Comparison of ENCODE assay signal across 8 cellular contexts in genomic region chr19:2089001-2089711, GRCh38. TPM values are rescaled to one million over a fixed set of nuclear protein-coding genes. Genes with fewer than 3 reads are reported as not detected.
DNase-seq lines count a peak whose midpoint lies in the region; ATAC-seq and TF ChIP-seq lines count a peak whose summit lies in the region.

No MANE protein-coding gene starts in this region.

- no peaks in the 10 kb centered on the region for H3K27me3 ChIP-seq in GM23248 (replicated peaks; ENCODE audit: insufficient read depth)

- ATAC-seq in activated CD8-positive, alpha-beta T cell treated with anti-CD3 and anti-CD28 coated beads, Interleukin-2, amount 10 ng/mL, durations not matched to agents 7 days and 5 days, result no peak

- H3K36me3 ChIP-seq in GM23248 (ENCODE audit: low read depth), result no peaks in the 10 kb centered on the region

- peaks cover 85% of the 10 kb centered on the region for H3K79me2 ChIP-seq in GM23248 (ENCODE audit: insufficient read depth)

- H3K4me3 ChIP-seq in AG10803 (ENCODE audit: low read length), result no peak overlapping the region
- H3K4me3 ChIP-seq in GM23248, result no peak overlapping the region

- H3K9ac ChIP-seq in GM23248, result no peak overlapping the region

- peaks cover 69% of the 10 kb centered on the region for H3K4me1 Mint-ChIP-seq in activated CD8-positive, alpha-beta T cell treated with anti-CD3 and anti-CD28 coated beads, Interleukin-2, amount 10 ng/mL, durations not matched to agents 7 days and 5 days (ENCODE audit: low read depth)

- peak overlapping the region; percentile 92 for H3K27ac Mint-ChIP-seq in activated CD8-positive, alpha-beta T cell treated with anti-CD3 and anti-CD28 coated beads, Interleukin-2, amount 10 ng/mL, durations not matched to agents 7 days and 5 days

- no peaks in the 10 kb centered on the region for H3K9me3 Mint-ChIP-seq in activated CD8-positive, alpha-beta T cell treated with anti-CD3 and anti-CD28 coated beads, Interleukin-2, amount 10 ng/mL, durations not matched to agents 7 days and 5 days (ENCODE audit: insufficient read depth)

- H3K4me3 Mint-ChIP-seq in activated CD8-positive, alpha-beta T cell treated with anti-CD3 and anti-CD28 coated beads, Interleukin-2, amount 10 ng/mL, durations not matched to agents 7 days and 5 days, result peak overlapping the region; percentile 67

- no peaks in the 10 kb centered on the region for H4K20me1 ChIP-seq in GM23248 (ENCODE audit: insufficient read depth)

- peak; percentile 25 for DNase-seq in AG10803 (ENCODE audit: low read depth)
- DNase-seq in GM23248, result peak; percentile 52
- DNase-seq in activated CD8-positive, alpha-beta T cell treated with anti-CD3 and anti-CD28 coated beads, Interleukin-2, amount 10 ng/mL, durations not matched to agents 7 days and 5 days, result peak; percentile 52
- peak; percentile 81 to 87 for DNase-seq in lung microvascular endothelial cell (ENCODE audit: low read depth in 2 of 2)
- no peak for DNase-seq in foreskin melanocyte
- no peak for DNase-seq in stimulated activated CD4-positive, alpha-beta T cell treated with anti-CD3 and anti-CD28 coated beads, Interleukin-2, amount 100 ng/mL, for 24 hours
- DNase-seq in SW480 (ENCODE audit: low spot score), result no peak
- no peak for DNase-seq in NCI-H446 (lab: John Stamatoyannopoulos, UW)

- H3K36me3 Mint-ChIP-seq in activated CD8-positive, alpha-beta T cell treated with anti-CD3 and anti-CD28 coated beads, Interleukin-2, amount 10 ng/mL, durations not matched to agents 7 days and 5 days (ENCODE audit: low read depth), result peaks cover 65% of the 10 kb centered on the region

- H3K9me3 ChIP-seq in GM23248 (ENCODE audit: low read depth), result no peaks in the 10 kb centered on the region

- POLR2A ChIA-PET in activated CD8-positive, alpha-beta T cell treated with anti-CD3 and anti-CD28 coated beads, Interleukin-2, amount 10 ng/mL, durations not matched to agents 7 days and 5 days (lab: Charles Lee), result interaction anchor here (1.1 to 1.5 kb wide), 2 partner anchors 37 to 192 kb away, joined by 4 to 5 read pairs; no protein-coding TSS in a partner anchor

- no peak for TF ChIP-seq CTCF in AG10803 (conservative IDR thresholded peaks at IDR 0.05; ENCODE audit: low read length)

- in situ Hi-C loops in GM23248 (cut with MboI), result loop anchor here (10.0 kb wide), 1 partner anchor 154 kb away; no protein-coding TSS in a partner anchor

- H2AFZ ChIP-seq in GM23248, result no peak overlapping the region

- no peaks in the 10 kb centered on the region for H3K27me3 Mint-ChIP-seq in activated CD8-positive, alpha-beta T cell treated with anti-CD3 and anti-CD28 coated beads, Interleukin-2, amount 10 ng/mL, durations not matched to agents 7 days and 5 days (ENCODE audit: low read depth)

- H3F3A ChIP-seq in GM23248 (ENCODE audit: insufficient read depth), result peaks cover 30% of the 10 kb centered on the region; the same call in 1 of the 2 replicates

- no peak overlapping the region for H3K4me2 ChIP-seq in GM23248 (ENCODE audit: unreplicated experiment)

- H3K27ac ChIP-seq in GM23248, result peak overlapping the region; percentile 17; the same call in 1 of the 2 replicates

- CTCF ChIA-PET in activated CD8-positive, alpha-beta T cell treated with anti-CD3 and anti-CD28 coated beads, Interleukin-2, amount 10 ng/mL, durations not matched to agents 7 days and 5 days (lab: Charles Lee), result interaction anchor here (0.9 to 2.7 kb wide), 3 partner anchors 19 to 59 kb away, joined by 3 to 16 read pairs (median 3); no protein-coding TSS in a partner anchor

- 70 to 72% methylated on average over 16 of the region's 16 CpGs for WGBS in GM23248 (ENCODE audit: low coverage in 1 of 2, low lambda C conversion rate in 2 of 2, missing lambda C conversion rate in 2 of 2), 2 experiments

- no peaks in the 10 kb centered on the region for H3K9me2 ChIP-seq in GM23248 (ENCODE audit: insufficient read depth)

- H3K4me1 ChIP-seq in GM23248 (ENCODE audit: insufficient read depth), result peaks cover 45% of the 10 kb centered on the region

RNA-seq across cellular contexts. Expression of gene MOB3A, which starts 7.0 kb away (rescaled TPM):
- total RNA-seq in GM23248 (2014; rRNA removed; shearing (Covaris generic)), result 38.7 and 53.1 TPM in 2 replicates
- 53.7 and 57.0 TPM in 2 replicates for polyA plus RNA-seq in GM23248 (2016; fragmentation: Nextera tagmentation; extraction: Ambion mirVana)
- 100 to 1,000 TPM; 235 to 240 TPM for total RNA-seq in activated CD8-positive, alpha-beta T cell treated with anti-CD3 and anti-CD28 coated beads, Interleukin-2, amount 10 ng/mL, durations not matched to agents 7 days and 5 days
- 12.6 and 13.1 TPM in 2 replicates for total RNA-seq in lung microvascular endothelial cell

RNA-seq across cellular contexts. Expression of gene IZUMO4, which starts 7.6 kb away (rescaled TPM):
- 1.6 and 2.3 TPM in 2 replicates for total RNA-seq in GM23248 (2014; rRNA removed; shearing (Covaris generic))
- 0.89 and 1.5 TPM in 2 replicates for polyA plus RNA-seq in GM23248 (2016; fragmentation: Nextera tagmentation; extraction: Ambion mirVana)
- total RNA-seq in activated CD8-positive, alpha-beta T cell treated with anti-CD3 and anti-CD28 coated beads, Interleukin-2, amount 10 ng/mL, durations not matched to agents 7 days and 5 days, result 1 to 10 TPM; 8.7 to 9.5 TPM
- 0.60 and 0.65 TPM in 2 replicates for total RNA-seq in lung microvascular endothelial cell

RNA-seq across cellular contexts. Expression of gene MKNK2, which starts 38.1 kb away (rescaled TPM):
- total RNA-seq in GM23248 (2014; rRNA removed; shearing (Covaris generic)), result 78.6 and 83.2 TPM in 2 replicates
- 28.9 and 37.6 TPM in 2 replicates for polyA plus RNA-seq in GM23248 (2016; fragmentation: Nextera tagmentation; extraction: Ambion mirVana)
- total RNA-seq in activated CD8-positive, alpha-beta T cell treated with anti-CD3 and anti-CD28 coated beads, Interleukin-2, amount 10 ng/mL, durations not matched to agents 7 days and 5 days, result 100 to 1,000 TPM; 332 to 348 TPM
- total RNA-seq in lung microvascular endothelial cell, result 80.9 and 102 TPM in 2 replicates

Comparison
In these comparisons a context has a peak if more than half of its experiments do, and no peak if none do; other contexts are left out.
1. DNase-seq: peak in AG10803 (single experiment), GM23248 (single experiment), activated CD8-positive, alpha-beta T cell treated with anti-CD3 and anti-CD28 coated beads, Interleukin-2, amount 10 ng/mL, durations not matched to agents 7 days and 5 days (single experiment) and lung microvascular endothelial cell (2 of 2); none in foreskin melanocyte (single experiment), stimulated activated CD4-positive, alpha-beta T cell treated with anti-CD3 and anti-CD28 coated beads, Interleukin-2, amount 100 ng/mL, for 24 hours (0 of 2), SW480 (single experiment) and NCI-H446 (0 of 2).